14 cellular contexts compared by ENCODE assay signal in the genomic region with DNA sequence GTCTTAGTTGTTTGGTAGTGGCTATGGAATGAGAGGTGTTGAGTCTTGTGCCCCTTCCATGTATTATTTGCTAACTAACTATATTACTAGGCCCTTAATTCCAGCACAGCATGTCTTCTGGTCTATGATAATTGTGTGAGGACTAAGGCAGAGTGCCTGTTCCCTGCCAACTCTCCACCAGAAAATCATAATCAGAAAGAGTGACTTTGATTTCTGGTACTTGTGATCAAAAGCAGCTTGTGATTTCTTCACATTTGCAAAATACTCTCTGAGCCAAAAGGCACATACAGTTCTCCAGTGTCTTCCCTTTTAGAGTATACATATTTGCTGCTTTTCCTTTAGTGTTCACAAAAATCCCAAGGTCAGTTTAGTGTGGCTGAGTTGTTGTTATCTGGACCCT.
"Had no signal": no experiment of that assay in that cellular context is flagged by ENCODE, and none has a peak within 500 bp of the region (broad histone marks: within the 10 kb centered on the region; RNA-seq: fewer than 3 reads in every experiment).

No MANE protein-coding gene starts in this region.

- H3K4me3 Mint-ChIP-seq: neural crest cell; stimulated activated memory B cell treated with anti-CD40 and anti-IgM and Interleukin-4, amounts not matched to agents 10 μg/mL and 1 μg/mL and 100 μg/mL, for 72 hours; T-helper 2 cell treated with Interferon-gamma antibody and Interleukin-4, amounts not matched to agents 5 μg/mL and 100 μg/mL, for 36 hours had no signal

- H3K27ac Mint-ChIP-seq: activated naive CD4-positive, alpha-beta T cell treated with anti-CD3 and anti-CD28 coated beads, Interleukin-2, amount 50 U/mL, for 72 hours; stimulated activated memory B cell treated with anti-CD40 and anti-IgM and Interleukin-4, amounts not matched to agents 10 μg/mL and 1 μg/mL and 100 μg/mL, for 72 hours; T-helper 2 cell treated with Interferon-gamma antibody and Interleukin-4, amounts not matched to agents 5 μg/mL and 100 μg/mL, for 36 hours had no signal

- H3K4me1 Mint-ChIP-seq: neural crest cell; stimulated activated memory B cell treated with anti-CD40 and anti-IgM and Interleukin-4, amounts not matched to agents 10 μg/mL and 1 μg/mL and 100 μg/mL, for 72 hours had no signal

- H3K27ac ChIP-seq: cardiac muscle cell, epithelial cell of prostate, ovary, psoas muscle, thoracic aorta had no signal

- H3K9me3 Mint-ChIP-seq: activated naive CD4-positive, alpha-beta T cell treated with anti-CD3 and anti-CD28 coated beads, Interleukin-2, amount 50 U/mL, for 72 hours; neural crest cell; stimulated activated memory B cell treated with anti-CD40 and anti-IgM and Interleukin-4, amounts not matched to agents 10 μg/mL and 1 μg/mL and 100 μg/mL, for 72 hours; T-helper 2 cell treated with Interferon-gamma antibody and Interleukin-4, amounts not matched to agents 5 μg/mL and 100 μg/mL, for 36 hours had no signal

- H3K4me1 ChIP-seq: psoas muscle had no signal

- H3K4me3 ChIP-seq: cardiac muscle cell, left lung, ovary, psoas muscle, thoracic aorta had no signal

- H3K36me3 ChIP-seq: left lung, ovary, thoracic aorta had no signal

- H3K27me3 Mint-ChIP-seq: stimulated activated memory B cell treated with anti-CD40 and anti-IgM and Interleukin-4, amounts not matched to agents 10 μg/mL and 1 μg/mL and 100 μg/mL, for 72 hours had no signal

- H3K27me3 ChIP-seq: cardiac muscle cell, left lung, ovary had no signal

- ATAC-seq: activated naive CD4-positive, alpha-beta T cell treated with anti-CD3 and anti-CD28 coated beads, Interleukin-2, amount 50 U/mL, for 72 hours; stimulated activated memory B cell treated with anti-CD40 and anti-IgM and Interleukin-4, amounts not matched to agents 10 μg/mL and 1 μg/mL and 100 μg/mL, for 72 hours had no signal

- DNase-seq: activated CD4-positive, alpha-beta T cell treated with anti-CD3 and anti-CD28 coated beads, Interleukin-2, amount 50 U/mL, for 48 hours; activated gamma-delta T cell treated with Interleukin-2 at 50 U/mL for 16 hours; left lung; ovary; psoas muscle; right cardiac atrium; stimulated activated CD4-positive, alpha-beta T cell treated with anti-CD3 and anti-CD28 coated beads, Interleukin-4, amount 100 ng/mL, for 24 hours had no signal

- H3K9me3 ChIP-seq: left lung, ovary, psoas muscle, thoracic aorta had no signal
